ENCODE assay signal across 14 cellular contexts in genomic region chr2:53484521-53484920, GRCh38.
DNase-seq lines count a peak whose midpoint lies in the region; ATAC-seq lines count a peak whose summit lies in the region.
"Had no signal": no experiment of that assay in that cellular context is flagged by ENCODE, and none has a peak within 500 bp of the region (broad histone marks: within the 10 kb centered on the region; RNA-seq: fewer than 3 reads in every experiment).

No MANE protein-coding gene starts in this region.

- peak; percentile 65 for ATAC-seq in esophagus mucosa
- peak; percentile 47 for ATAC-seq in stimulated activated effector memory CD8-positive, alpha-beta T cell treated with anti-CD3 and anti-CD28 coated beads, Interleukin-12 subunit alpha, Interleukin-12 subunit beta, amount 100 ng/mL, for 72 hours
- ATAC-seq: CD8-positive, alpha-beta T cell; HCT116 had no signal

- H3K9me3 Mint-ChIP-seq in stimulated activated effector memory CD8-positive, alpha-beta T cell treated with anti-CD3 and anti-CD28 coated beads, Interleukin-12 subunit alpha, Interleukin-12 subunit beta, amount 100 ng/mL, for 72 hours, result peaks cover 3% of the 10 kb centered on the region
- H3K9me3 Mint-ChIP-seq: CD8-positive, alpha-beta T cell had no signal

- no peaks in the 10 kb centered on the region for H3K36me3 Mint-ChIP-seq in stimulated activated effector memory CD8-positive, alpha-beta T cell treated with anti-CD3 and anti-CD28 coated beads, Interleukin-12 subunit alpha, Interleukin-12 subunit beta, amount 100 ng/mL, for 72 hours
- H3K36me3 Mint-ChIP-seq: CD4-positive, CD25-positive, alpha-beta regulatory T cell; CD8-positive, alpha-beta T cell had no signal

- H3K4me1 Mint-ChIP-seq in stimulated activated effector memory CD8-positive, alpha-beta T cell treated with anti-CD3 and anti-CD28 coated beads, Interleukin-12 subunit alpha, Interleukin-12 subunit beta, amount 100 ng/mL, for 72 hours, result no peaks in the 10 kb centered on the region
- H3K4me1 Mint-ChIP-seq: CD4-positive, CD25-positive, alpha-beta regulatory T cell had no signal

- DNase-seq in NCI-H82 treated with DMSO at 0.1 percent for 48 hours (lab: John Stamatoyannopoulos, UW; ENCODE audit: unreplicated experiment), result peak; percentile 41
- no peak for DNase-seq in stimulated activated effector memory CD8-positive, alpha-beta T cell treated with anti-CD3 and anti-CD28 coated beads, Interleukin-12 subunit alpha, Interleukin-12 subunit beta, amount 100 ng/mL, for 72 hours (ENCODE audit: low spot score in 2 of 2)
- no peak for DNase-seq in UCSD-AML1 (lab: John Stamatoyannopoulos, UW; ENCODE audit: unreplicated experiment)
- DNase-seq in stimulated activated naive CD4-positive, alpha-beta T cell treated with Interleukin-2 at 50 U/mL for 16 hours (lab: John Stamatoyannopoulos, UW), result no peak
- no peak for DNase-seq in NCI-H2196 (lab: John Stamatoyannopoulos, UW; ENCODE audit: unreplicated experiment)
- DNase-seq: C1 segment of cervical spinal cord; Caco-2; CD4-positive, CD25-positive, alpha-beta regulatory T cell; CD8-positive, alpha-beta T cell; DMS153; DND-41; H9 had no signal

- H3K4me3 Mint-ChIP-seq in stimulated activated effector memory CD8-positive, alpha-beta T cell treated with anti-CD3 and anti-CD28 coated beads, Interleukin-12 subunit alpha, Interleukin-12 subunit beta, amount 100 ng/mL, for 72 hours, result no peak overlapping the region
- H3K4me3 Mint-ChIP-seq: CD4-positive, CD25-positive, alpha-beta regulatory T cell; CD8-positive, alpha-beta T cell; H9 had no signal

- no peak overlapping the region for H3K27ac Mint-ChIP-seq in stimulated activated effector memory CD8-positive, alpha-beta T cell treated with anti-CD3 and anti-CD28 coated beads, Interleukin-12 subunit alpha, Interleukin-12 subunit beta, amount 100 ng/mL, for 72 hours
- H3K27ac Mint-ChIP-seq: CD4-positive, CD25-positive, alpha-beta regulatory T cell; CD8-positive, alpha-beta T cell; H9 had no signal
